Comparison of ENCODE assay signal across 15 cellular contexts in the genomic region with DNA sequence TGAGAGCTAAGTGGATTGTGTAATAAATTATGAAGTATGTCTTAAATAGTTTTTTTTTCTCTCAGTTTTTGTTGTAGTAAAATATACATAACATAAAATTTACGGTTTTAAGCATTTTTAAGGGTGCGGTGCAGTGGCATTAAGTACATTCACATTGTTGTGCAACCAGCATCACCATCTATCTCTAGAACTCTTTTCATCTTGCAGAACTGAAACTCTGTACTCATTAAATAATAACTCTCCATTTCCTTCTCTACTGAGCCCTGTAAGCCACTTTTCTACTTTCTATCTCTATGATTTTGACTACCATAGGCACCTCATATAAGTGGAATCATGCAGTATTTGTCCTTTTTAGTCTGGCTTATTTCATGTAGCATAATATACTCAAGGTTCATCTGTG.
A peak's percentile ranks its signal among the peaks of the same experiment; 100 is the strongest.
DNase-seq lines count a peak whose midpoint lies in the region; ATAC-seq and TF ChIP-seq lines count a peak whose summit lies in the region.
"Had no signal": no experiment of that assay in that cellular context is flagged by ENCODE, and none has a peak within 500 bp of the region (broad histone marks: within the 10 kb centered on the region; RNA-seq: fewer than 3 reads in every experiment).

No MANE protein-coding gene starts in this region.

- peaks cover 0 to 22% (median 3%) of the 10 kb centered on the region in 9 donors for H3K4me1 ChIP-seq in heart right ventricle
- H3K4me1 ChIP-seq in trophoblast cell (ENCODE audit: control insufficient read depth in 1 of 2, insufficient read depth in 2 of 2, low read length in 2 of 2), result no peaks in the 10 kb centered on the region
- H3K4me1 ChIP-seq in transverse colon, result no peaks in the 10 kb centered on the region
- H3K4me1 ChIP-seq: adrenal gland had no signal

- no peak overlapping the region for H3K18ac ChIP-seq in trophoblast cell (ENCODE audit: low read length)

- intact Hi-C loops in left ventricle myocardium superior (cut with micrococcal nuclease), result no loop called here
- intact Hi-C loops in heart right ventricle (cut with DNase I), result no loop called here
- intact Hi-C loops in transverse colon (cut with DNase I; ENCODE audit: low total_unique reads), result no loop called here

- H4K12ac ChIP-seq in trophoblast cell (ENCODE audit: low read depth, low read length), result no peak overlapping the region

- no peaks in the 10 kb centered on the region for H3K79me1 ChIP-seq in trophoblast cell (ENCODE audit: low read length)

- H3K9me3 ChIP-seq in heart right ventricle (no peaks in the 10 kb centered on the region), trophoblast cell (ENCODE audit: insufficient read depth, low read depth, low read length) (no peaks in the 10 kb centered on the region), transverse colon (no peaks in the 10 kb centered on the region)
- H3K9me3 ChIP-seq: adrenal gland had no signal

- peak; percentile 38 for ATAC-seq in left ventricle myocardium superior
- ATAC-seq in heart right ventricle, result no peak
- peak; percentile 72 for ATAC-seq in HG02759 (IDR thresholded peaks at IDR 0.05; ENCODE audit: unreplicated experiment)
- ATAC-seq: effector memory CD8-positive, alpha-beta T cell had no signal

- H3K23ac ChIP-seq in trophoblast cell (ENCODE audit: low read length), result no peak overlapping the region

- H3K4me2 ChIP-seq in trophoblast cell (ENCODE audit: low read length), result no peak overlapping the region

- no peak overlapping the region for H3K4ac ChIP-seq in trophoblast cell (ENCODE audit: low read depth, low read length)

- no peak overlapping the region for H3K9ac ChIP-seq in trophoblast cell (ENCODE audit: low read length)

- H2BK12ac ChIP-seq in trophoblast cell (ENCODE audit: low read length), result no peak overlapping the region

- no peak overlapping the region for H2AFZ ChIP-seq in trophoblast cell (ENCODE audit: insufficient read depth, low read length, poor library complexity)

- H2AK5ac ChIP-seq in trophoblast cell (ENCODE audit: low read length), result no peak overlapping the region

- TF ChIP-seq POLR2A in transverse colon (IDR thresholded peaks at IDR 0.05), result no peak

- DNase-seq in left ventricle myocardium superior, result no peak
- no peak for DNase-seq in heart right ventricle
- peak; percentile 91 for DNase-seq in MV-4-11 (lab: John Stamatoyannopoulos, UW)
- no peak for DNase-seq in trophoblast cell
- no peak for DNase-seq in stimulated activated CD4-positive, alpha-beta T cell treated with anti-CD3 and anti-CD28 coated beads, Interleukin-2, amount 100 ng/mL, for 24 hours
- DNase-seq in transverse colon, result no peak
- no peak for DNase-seq in stimulated activated CD4-positive, alpha-beta T cell treated with anti-CD3 and anti-CD28 coated beads, Interleukin-1b, Interleukin-23, amount 100 ng/mL, for 48 hours
- DNase-seq: adrenal gland; effector memory CD8-positive, alpha-beta T cell; glutamatergic neuron; NCI-H1092 treated with DMSO at 0.1 percent for 48 hours; NCI-H748 treated with DMSO at 0.1 percent for 48 hours; stimulated activated CD4-positive, alpha-beta T cell treated with anti-CD3 and anti-CD28 coated beads, Interleukin-15, amount 100 ng/mL, for 24 hours; stimulated activated naive CD4-positive, alpha-beta T cell had no signal

- no peak overlapping the region for H3K14ac ChIP-seq in trophoblast cell (ENCODE audit: low read length)

- H3K4me3 ChIP-seq in heart right ventricle (no peak overlapping the region), trophoblast cell (ENCODE audit: low read depth, low read length) (no peak overlapping the region), transverse colon (no peak overlapping the region)
- H3K4me3 ChIP-seq: adrenal gland had no signal

- WGBS in heart right ventricle, 2 donors, result 85 to 97% methylated on average over 2 of the region's 2 CpGs
- no CpG with 5 or more reads among the region's 2 CpGs for WGBS in trophoblast cell (ENCODE audit: extremely low coverage, insufficient coverage, insufficient read length)
- WGBS in transverse colon (ENCODE audit: low coverage in 1 of 2), 2 donors, result 73 to 95% methylated on average over 2 of the region's 2 CpGs

- no peak overlapping the region for H4K91ac ChIP-seq in trophoblast cell (ENCODE audit: low read depth, low read length)

- H2BK5ac ChIP-seq in trophoblast cell (ENCODE audit: low read depth, low read length, poor library complexity), result no peak overlapping the region

- H3K27ac ChIP-seq in heart right ventricle (peak overlapping the region in 2 of 10 donors; percentile 5 to 12), trophoblast cell (ENCODE audit: low read depth, low read length) (no peak overlapping the region), transverse colon (no peak overlapping the region)
- H3K27ac ChIP-seq: adrenal gland had no signal

- in situ Hi-C loops in transverse colon (cut with MboI; ENCODE audit: low pct_ligation_motif_present in 1 of 4, low pct_unique_long_range_greater_than_20kb in 1 of 4, low sequenced_read_pairs in 3 of 4), result no loop called here

- H3K79me2 ChIP-seq in trophoblast cell (ENCODE audit: control insufficient read depth, insufficient read depth, low read length, poor library complexity), result no peaks in the 10 kb centered on the region

- H3K36me3 ChIP-seq in heart right ventricle (peaks cover 0 to 88% (median 24%) of the 10 kb centered on the region in 9 donors), trophoblast cell (ENCODE audit: control insufficient read depth in 1 of 2, insufficient read depth in 2 of 2, low read length in 2 of 2) (peaks cover 18 to 21% of the 10 kb centered on the region in 2 experiments), transverse colon (peaks cover 0 to 57% (median 10%) of the 10 kb centered on the region in 4 donors)

- no peak overlapping the region for H4K8ac ChIP-seq in trophoblast cell (ENCODE audit: low read depth, low read length)

- no peaks in the 10 kb centered on the region for H3K27me3 ChIP-seq in heart right ventricle
- H3K27me3 ChIP-seq in trophoblast cell (ENCODE audit: insufficient read depth, low read length), result no peaks in the 10 kb centered on the region
- no peaks in the 10 kb centered on the region for H3K27me3 ChIP-seq in transverse colon
- H3K27me3 ChIP-seq: adrenal gland had no signal

- no peak for TF ChIP-seq EP300 in transverse colon (IDR thresholded peaks at IDR 0.05; ENCODE audit: low read depth)

- H2BK120ac ChIP-seq in trophoblast cell (ENCODE audit: insufficient read depth, low read length, poor library complexity), result no peak overlapping the region

- no peak for TF ChIP-seq CTCF in heart right ventricle (IDR thresholded peaks at IDR 0.05)
- no peak for TF ChIP-seq CTCF in transverse colon (IDR thresholded peaks at IDR 0.05)

Comparison
In these comparisons a context has a peak if more than half of its experiments do, and no peak if none do; other contexts are left out.
1. ATAC-seq: peak in left ventricle myocardium superior (single experiment) and HG02759 (single experiment); none in heart right ventricle (0 of 8).